In the genomic region with DNA sequence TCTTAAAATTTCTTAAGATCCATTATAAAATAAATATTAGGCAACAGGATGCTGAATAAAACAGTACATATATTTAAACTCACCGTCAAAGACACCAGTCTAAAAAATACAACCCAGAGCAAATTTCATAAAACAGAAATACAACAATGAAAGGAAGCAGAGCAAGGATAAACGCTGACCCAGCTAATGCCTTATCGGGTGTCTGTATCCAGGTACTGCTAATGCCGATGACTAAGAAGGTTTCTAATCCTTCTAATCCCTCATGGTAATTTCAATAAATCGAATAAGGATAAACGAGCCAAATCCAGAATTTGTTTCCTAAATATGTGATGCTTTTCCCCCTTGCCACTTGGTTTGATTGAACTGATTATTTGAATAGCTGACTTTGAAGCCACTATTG, we compare ENCODE assay signal across 10 cellular contexts. TPM values are rescaled to one million over a fixed set of nuclear protein-coding genes. Genes with fewer than 3 reads are reported as not detected.
A peak's percentile ranks its signal among the peaks of the same experiment; 100 is the strongest.
DNase-seq lines count a peak whose midpoint lies in the region; ATAC-seq and TF ChIP-seq lines count a peak whose summit lies in the region.
"Had no signal": no experiment of that assay in that cellular context is flagged by ENCODE, and none has a peak within 500 bp of the region (broad histone marks: within the 10 kb centered on the region; RNA-seq: fewer than 3 reads in every experiment).

No MANE protein-coding gene starts in this region.

- intact Hi-C loops in CD4-positive, alpha-beta T cell (cut with DNase I, micrococcal nuclease): loop anchor here (2.0 to 10.0 kb wide), 9 partner anchors 95 to 1587 kb away; partner anchors contain the start of genes TOMM7 (in 2 of the 2), CCDC126 (in 1 of the 2), IGF2BP3 (in 1 of the 2) and KLHL7 (in 1 of the 2)

- no peaks in the 10 kb centered on the region for H3K36me3 ChIP-seq in BLaER1 treated with 17β-estradiol and CSF1 and Interleukin-3, amounts not matched to agents 10 nM and 100 nM
- H3K36me3 ChIP-seq in Karpas-422 (ENCODE audit: insufficient read depth, low read length) (no peaks in the 10 kb centered on the region), neural progenitor cell (no peaks in the 10 kb centered on the region)
- H3K36me3 ChIP-seq: neutrophil had no signal

- H3K4me3 ChIP-seq in BLaER1 treated with 17β-estradiol and CSF1 and Interleukin-3, amounts not matched to agents 10 nM and 100 nM: peak overlapping the region; percentile 83 to 96 (median 90)
- no peak overlapping the region for H3K4me3 ChIP-seq in Karpas-422 (ENCODE audit: low read length)
- H3K4me3 ChIP-seq in neural progenitor cell: peak overlapping the region; percentile 85

- no peak for DNase-seq in Karpas-422
- peak; percentile 30 to 58 for DNase-seq in dermis microvascular lymphatic vessel endothelial cell (ENCODE audit: low read depth in 2 of 2)
- DNase-seq in neural progenitor cell (ENCODE audit: low spot score): no peak
- DNase-seq in CD4-positive, alpha-beta T cell: no peak
- no peak for DNase-seq in COLO668 (lab: John Stamatoyannopoulos, UW; ENCODE audit: unreplicated experiment)
- DNase-seq: activated CD4-positive, alpha-beta memory T cell treated with anti-CD3 and anti-CD28 coated beads, Interleukin-2, amount 10 ng/mL, durations not matched to agents 7 days and 5 days had no signal

- peaks cover 24 to 74% (median 50%) of the 10 kb centered on the region in 10 experiments for H3K4me1 ChIP-seq in BLaER1 treated with 17β-estradiol and CSF1 and Interleukin-3, amounts not matched to agents 10 nM and 100 nM
- peaks cover 15% of the 10 kb centered on the region for H3K4me1 ChIP-seq in Karpas-422 (ENCODE audit: low read length)
- peaks cover 12% of the 10 kb centered on the region for H3K4me1 ChIP-seq in neural progenitor cell

- no peaks in the 10 kb centered on the region for H3K9me3 Mint-ChIP-seq in neural progenitor cell
- no peaks in the 10 kb centered on the region for H3K9me3 Mint-ChIP-seq in CD4-positive, alpha-beta T cell

- H3K4me2 ChIP-seq in BLaER1 treated with 17β-estradiol and CSF1 and Interleukin-3, amounts not matched to agents 10 nM and 100 nM: peak overlapping the region; percentile 84 to 93 (median 90)
- H3K4me2 ChIP-seq in Karpas-422 (ENCODE audit: low read depth, low read length, poor library complexity, severe bottlenecking): peak overlapping the region; percentile 83
- peak overlapping the region; percentile 76 for H3K4me2 ChIP-seq in neural progenitor cell

- CTCF ChIA-PET in CD4-positive, alpha-beta T cell (lab: Charles Lee): interaction anchor here (0.7 to 1.1 kb wide), 4 partner anchors 12 to 157 kb away, joined by 3 to 6 read pairs (median 3); no protein-coding TSS in a partner anchor

- H3K27me3 Mint-ChIP-seq in neural progenitor cell (ENCODE audit: insufficient read depth, low read depth): peaks cover 4% of the 10 kb centered on the region
- H3K27me3 Mint-ChIP-seq in CD4-positive, alpha-beta T cell: no peaks in the 10 kb centered on the region
- H3K27me3 Mint-ChIP-seq: activated CD4-positive, alpha-beta memory T cell treated with anti-CD3 and anti-CD28 coated beads, Interleukin-2, amount 10 ng/mL, durations not matched to agents 7 days and 5 days had no signal

- H3K27ac Mint-ChIP-seq in neural progenitor cell: no peak overlapping the region
- H3K27ac Mint-ChIP-seq in CD4-positive, alpha-beta T cell: no peak overlapping the region
- H3K27ac Mint-ChIP-seq: activated CD4-positive, alpha-beta memory T cell treated with anti-CD3 and anti-CD28 coated beads, Interleukin-2, amount 10 ng/mL, durations not matched to agents 7 days and 5 days had no signal

- H3K9me3 ChIP-seq in BLaER1 treated with 17β-estradiol and CSF1 and Interleukin-3, amounts not matched to agents 10 nM and 100 nM (replicated peaks in 1 of 11): peaks cover 0 to 15% (median 0%) of the 10 kb centered on the region in 11 experiments; a peak in 4 of 22 replicates
- H3K9me3 ChIP-seq in Karpas-422 (ENCODE audit: low read length) (no peaks in the 10 kb centered on the region), neural progenitor cell (ENCODE audit: low read depth) (no peaks in the 10 kb centered on the region)
- H3K9me3 ChIP-seq in CD4-positive, alpha-beta T cell (ENCODE audit: control insufficient read depth, low read length): no peaks in the 10 kb centered on the region
- H3K9me3 ChIP-seq: neutrophil had no signal

- H4K20me1 ChIP-seq in BLaER1 treated with 17β-estradiol and CSF1 and Interleukin-3, amounts not matched to agents 10 nM and 100 nM: peaks cover 0 to 59% (median 35%) of the 10 kb centered on the region in 11 experiments; a peak in 16 of 22 replicates
- peaks cover 4% of the 10 kb centered on the region for H4K20me1 ChIP-seq in Karpas-422 (ENCODE audit: insufficient read depth, low read depth, low read length)
- H4K20me1 ChIP-seq in neural progenitor cell (ENCODE audit: low read depth): peaks cover 36% of the 10 kb centered on the region

- H3K9ac ChIP-seq in BLaER1 treated with 17β-estradiol and CSF1 and Interleukin-3, amounts not matched to agents 10 nM and 100 nM: peak overlapping the region in 9 of 11 experiments; percentile 82 to 91 (median 89); a peak in 17 of 22 replicates
- H3K9ac ChIP-seq in Karpas-422 (ENCODE audit: low read length) (no peak overlapping the region), neural progenitor cell (no peak overlapping the region)

- H3F3A ChIP-seq in neural progenitor cell (ENCODE audit: low read depth): peaks cover 3% of the 10 kb centered on the region

- no peaks in the 10 kb centered on the region for H3K79me2 ChIP-seq in Karpas-422 (ENCODE audit: low read length)
- H3K79me2 ChIP-seq in neural progenitor cell (ENCODE audit: low read depth): peaks cover 61% of the 10 kb centered on the region

- no peak overlapping the region for H3K4me3 Mint-ChIP-seq in neural progenitor cell
- H3K4me3 Mint-ChIP-seq in CD4-positive, alpha-beta T cell: no peak overlapping the region
- H3K4me3 Mint-ChIP-seq: activated CD4-positive, alpha-beta memory T cell treated with anti-CD3 and anti-CD28 coated beads, Interleukin-2, amount 10 ng/mL, durations not matched to agents 7 days and 5 days had no signal

- H2AFZ ChIP-seq in Karpas-422 (ENCODE audit: low read length) (no peak overlapping the region), neural progenitor cell (replicated peaks) (no peak overlapping the region)

- H3K4me1 Mint-ChIP-seq in neural progenitor cell: peaks cover 3% of the 10 kb centered on the region
- H3K4me1 Mint-ChIP-seq in CD4-positive, alpha-beta T cell (ENCODE audit: low read depth): peaks cover 24% of the 10 kb centered on the region

- no peak for TF ChIP-seq CTCF in neural progenitor cell (IDR thresholded peaks at IDR 0.05)
- TF ChIP-seq CTCF in CD4-positive, alpha-beta T cell (IDR thresholded peaks at IDR 0.05): no peak

- H3K27me3 ChIP-seq in BLaER1 treated with 17β-estradiol and CSF1 and Interleukin-3, amounts not matched to agents 10 nM and 100 nM: no peaks in the 10 kb centered on the region
- H3K27me3 ChIP-seq in Karpas-422 (ENCODE audit: low read length): no peaks in the 10 kb centered on the region
- H3K27me3 ChIP-seq in neural progenitor cell: no peaks in the 10 kb centered on the region
- no peaks in the 10 kb centered on the region for H3K27me3 ChIP-seq in CD4-positive, alpha-beta T cell (ENCODE audit: control insufficient read depth, insufficient read depth, low read length)

- H3K9me2 ChIP-seq in Karpas-422 (replicated peaks; ENCODE audit: insufficient read depth, low read length): no peaks in the 10 kb centered on the region; the same call in 1 of the 2 replicates

- no peak overlapping the region for H3K27ac ChIP-seq in BLaER1 treated with 17β-estradiol and CSF1 and Interleukin-3, amounts not matched to agents 10 nM and 100 nM
- H3K27ac ChIP-seq in Karpas-422 (ENCODE audit: low read length) (no peak overlapping the region), neural progenitor cell (no peak overlapping the region)
- H3K27ac ChIP-seq in CD4-positive, alpha-beta T cell (ENCODE audit: low read depth, low read length): no peak overlapping the region
- H3K27ac ChIP-seq: neutrophil had no signal

- POLR2A ChIA-PET in CD4-positive, alpha-beta T cell (lab: Charles Lee): interaction anchor here (1.0 to 1.7 kb wide), 6 partner anchors 9 to 287 kb away, joined by 3 to 4 read pairs (median 3); partner anchors contain the start of genes KLHL7 and MALSU1

- ATAC-seq in HG02840 (IDR thresholded peaks at IDR 0.05; ENCODE audit: low FRiP score, unreplicated experiment): no peak
- no peak for ATAC-seq in CD4-positive, alpha-beta T cell (ENCODE audit: poor library complexity)
- no peak for ATAC-seq in GM19328 (IDR thresholded peaks at IDR 0.05; ENCODE audit: unreplicated experiment)

- no peaks in the 10 kb centered on the region for H3K36me3 Mint-ChIP-seq in neural progenitor cell
- peaks cover 5% of the 10 kb centered on the region for H3K36me3 Mint-ChIP-seq in CD4-positive, alpha-beta T cell (ENCODE audit: low read depth)

RNA-seq across cellular contexts. Expression of gene HYCC1, which starts 1.7 kb away (rescaled TPM):
- 2.9 and 3.4 TPM in 2 replicates for total RNA-seq in Karpas-422 (2014; rRNA removed; shearing (Covaris generic); ENCODE audit: low replicate concordance)
- 35.9 and 36.0 TPM in 2 replicates for total RNA-seq in dermis microvascular lymphatic vessel endothelial cell
- 91.0 and 148 TPM in 2 replicates for total RNA-seq in neural progenitor cell (ENCODE audit: low replicate concordance)
- 10 to 100 TPM; 12.4 to 13.1 TPM for total RNA-seq in CD4-positive, alpha-beta T cell

Comparison
In these comparisons a context has a peak if more than half of its experiments do, and no peak if none do; other contexts are left out.
1. H3K9ac ChIP-seq: peak in BLaER1 treated with 17β-estradiol and CSF1 and Interleukin-3, amounts not matched to agents 10 nM and 100 nM (9 of 11); none in Karpas-422 (single experiment) and neural progenitor cell (single experiment).
2. DNase-seq: peak in dermis microvascular lymphatic vessel endothelial cell (2 of 2); none in Karpas-422 (single experiment), neural progenitor cell (single experiment), CD4-positive, alpha-beta T cell (0 of 10) and COLO668 (single experiment).
3. Peak in every context shown above with its lines, with median percentiles within 50 percentile points of each other: H3K4me2 ChIP-seq.